8 cellular contexts compared by ENCODE assay signal in the genomic region with DNA sequence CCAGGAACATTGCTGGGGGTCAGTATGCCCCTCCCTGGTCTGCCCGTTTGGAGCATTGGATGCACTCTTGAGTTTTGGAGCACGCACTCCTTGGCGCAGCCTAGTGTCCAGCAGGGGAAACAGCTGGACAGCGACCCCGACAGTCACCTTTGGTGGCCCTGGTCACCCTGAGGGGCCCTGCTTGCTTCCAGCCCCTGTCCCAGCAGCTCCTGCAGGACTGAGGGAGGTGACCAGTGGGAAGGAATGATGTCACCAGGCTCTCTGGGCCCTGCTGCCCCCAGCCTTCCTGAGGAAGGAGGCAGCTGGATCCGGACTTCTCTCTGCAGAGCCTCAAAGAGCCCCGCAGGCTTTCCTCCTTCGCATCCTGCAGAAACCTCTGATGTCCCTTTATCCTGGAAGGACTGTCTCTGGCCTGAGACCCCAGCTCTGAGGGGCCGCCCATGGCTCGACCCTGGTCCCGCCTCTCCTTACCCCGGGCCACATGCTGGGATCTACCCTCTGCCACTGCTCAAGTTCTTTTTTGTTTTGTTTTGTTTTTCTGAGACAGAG. TPM values are rescaled to one million over a fixed set of nuclear protein-coding genes. Genes with fewer than 3 reads are reported as not detected.
DNase-seq lines count a peak whose midpoint lies in the region; ATAC-seq and TF ChIP-seq lines count a peak whose summit lies in the region.

No MANE protein-coding gene starts in this region.

- no peak overlapping the region for H2BK12ac ChIP-seq in neuronal stem cell (ENCODE audit: low read length)

- intact Hi-C loops in CD4-positive, alpha-beta T cell (cut with DNase I, micrococcal nuclease) = no loop called here

- H2BK120ac ChIP-seq in neuronal stem cell (ENCODE audit: low read depth, low read length) = no peak overlapping the region

- peaks cover 59% of the 10 kb centered on the region for H3K4me1 Mint-ChIP-seq in CD4-positive, alpha-beta T cell (ENCODE audit: low read depth)

- no peak for TF ChIP-seq POLR2A in tibial nerve (IDR thresholded peaks at IDR 0.05)

- POLR2A ChIA-PET in CD4-positive, alpha-beta T cell (lab: Charles Lee) = interaction anchor here (0.9 to 4.5 kb wide), 5 partner anchors 11 to 48 kb away, joined by 3 to 35 read pairs (median 3); a partner anchor contains a TSS

- no peak overlapping the region for H3K4me2 ChIP-seq in neuronal stem cell (ENCODE audit: insufficient read depth, low read length, poor library complexity, severe bottlenecking)

- peak overlapping the region; percentile 48 for H3K27ac Mint-ChIP-seq in CD4-positive, alpha-beta T cell

- H3K36me3 ChIP-seq in esophagus (ENCODE audit: control insufficient read depth in 2 of 2, insufficient read depth in 2 of 2, low read length in 1 of 2) (no peaks in the 10 kb centered on the region), neuronal stem cell (replicated peaks in 1 of 2; ENCODE audit: control insufficient read depth in 2 of 2, insufficient read depth in 2 of 2, low read length in 2 of 2) (no peaks in the 10 kb centered on the region), tibial nerve (no peaks in the 10 kb centered on the region)

- no peaks in the 10 kb centered on the region for H3K9me3 Mint-ChIP-seq in CD4-positive, alpha-beta T cell

- no peak overlapping the region for H3K14ac ChIP-seq in neuronal stem cell (ENCODE audit: low read length)

- H3K27me3 ChIP-seq in CD4-positive, alpha-beta T cell (ENCODE audit: control insufficient read depth, insufficient read depth, low read length) = no peaks in the 10 kb centered on the region
- H3K27me3 ChIP-seq in esophagus (ENCODE audit: control insufficient read depth in 1 of 2, insufficient read depth in 2 of 2, low read length in 2 of 2) (no peaks in the 10 kb centered on the region), neuronal stem cell (ENCODE audit: control insufficient read depth in 3 of 3, insufficient read depth in 3 of 3, low read depth in 1 of 3, low read length in 3 of 3) (peaks cover 0 to 7% (median 0%) of the 10 kb centered on the region in 3 experiments), tibial nerve (peaks cover 0 to 15% of the 10 kb centered on the region in 2 donors)

- no peak for TF ChIP-seq CTCF in CD4-positive, alpha-beta T cell (IDR thresholded peaks at IDR 0.05)
- TF ChIP-seq CTCF in tibial nerve (IDR thresholded peaks at IDR 0.05) = peak in 1 of 5 experiments; percentile 8

- no peak for TF ChIP-seq EP300 in tibial nerve (IDR thresholded peaks at IDR 0.05)

- CTCF ChIA-PET in CD4-positive, alpha-beta T cell (lab: Charles Lee) = interaction anchor here (1.0 to 2.5 kb wide), 3 partner anchors 10 to 42 kb away, joined by 3 to 10 read pairs (median 6); no protein-coding TSS in a partner anchor

- H3K27me3 Mint-ChIP-seq in CD4-positive, alpha-beta T cell = no peaks in the 10 kb centered on the region

- no peak for ATAC-seq in CD4-positive, alpha-beta T cell (ENCODE audit: poor library complexity)

- H4K91ac ChIP-seq in neuronal stem cell (ENCODE audit: low read depth, low read length, poor library complexity) = no peak overlapping the region

- no peak overlapping the region for H3K23ac ChIP-seq in neuronal stem cell (ENCODE audit: low read depth, low read length, poor library complexity)

- H3K4me3 ChIP-seq in esophagus (ENCODE audit: low read depth in 1 of 2, low read length in 2 of 2) (peak overlapping the region in 1 of 2 donors; percentile 18), neuronal stem cell (ENCODE audit: low read length in 2 of 2) (peak overlapping the region in 1 of 2 donors; percentile 15), tibial nerve (peak overlapping the region in 1 of 4 donors; percentile 41)

- peak overlapping the region; percentile 83 for H3K18ac ChIP-seq in neuronal stem cell (ENCODE audit: low read length)

- H2BK15ac ChIP-seq in neuronal stem cell (ENCODE audit: low read length) = peak overlapping the region; percentile 21

- peak overlapping the region; percentile 98 for H2AK5ac ChIP-seq in neuronal stem cell (ENCODE audit: low read depth, low read length)

- no peaks in the 10 kb centered on the region for H3K9me3 ChIP-seq in CD4-positive, alpha-beta T cell (ENCODE audit: control insufficient read depth, low read length)
- H3K9me3 ChIP-seq in esophagus (ENCODE audit: control insufficient read depth in 2 of 2, insufficient read depth in 1 of 2, low read depth in 1 of 2, low read length in 1 of 2) (no peaks in the 10 kb centered on the region), neuronal stem cell (replicated peaks in 1 of 2; ENCODE audit: control insufficient read depth in 2 of 2, insufficient read depth in 1 of 2, low read depth in 1 of 2, low read length in 2 of 2) (no peaks in the 10 kb centered on the region), tibial nerve (no peaks in the 10 kb centered on the region)

- no peaks in the 10 kb centered on the region for H3K36me3 Mint-ChIP-seq in CD4-positive, alpha-beta T cell (ENCODE audit: low read depth)

- H3K4me1 ChIP-seq in esophagus (ENCODE audit: control insufficient read depth in 2 of 2, insufficient read depth in 2 of 2, low read length in 1 of 2) = peaks cover 0 to 3% of the 10 kb centered on the region in 2 donors
- peaks cover 12 to 19% of the 10 kb centered on the region in 2 donors for H3K4me1 ChIP-seq in neuronal stem cell (ENCODE audit: control insufficient read depth in 2 of 2, insufficient read depth in 1 of 2, low read depth in 1 of 2, low read length in 2 of 2)
- H3K4me1 ChIP-seq in tibial nerve = peaks cover 0 to 10% (median 0%) of the 10 kb centered on the region in 4 donors

- H2BK5ac ChIP-seq in neuronal stem cell (ENCODE audit: low read length) = peak overlapping the region; percentile 66

- H2AFZ ChIP-seq in neuronal stem cell (ENCODE audit: low read length) = peak overlapping the region; percentile 88

- 60 to 65% methylated on average over 12 of the region's 12 CpGs for WGBS in esophagus, 2 donors
- WGBS in neuronal stem cell (ENCODE audit: extremely low coverage in 2 of 2, insufficient read length in 2 of 2, insufficient replicate concordance in 1 of 2), 2 donors = no CpG with 5 or more reads among the region's 12 CpGs
- 37 to 38% methylated on average over 10 to 12 of the region's 12 CpGs for WGBS in tibial nerve, 2 donors

- H3K79me1 ChIP-seq in neuronal stem cell (ENCODE audit: low read depth, low read length) = peaks cover 1% of the 10 kb centered on the region

- no peak for DNase-seq in CD4-positive, alpha-beta T cell
- DNase-seq in MV-4-11 (lab: John Stamatoyannopoulos, UW) = peak; percentile 60
- DNase-seq in neuronal stem cell (ENCODE audit: low spot score) = no peak
- no peak for DNase-seq in tibial nerve (ENCODE audit: low spot score in 2 of 2)
- DNase-seq in DMS 273 treated with DMSO at 0.1 percent for 48 hours (lab: John Stamatoyannopoulos, UW) = no peak
- no peak for DNase-seq in HPDE6-E6E7 (ENCODE audit: extremely low spot score)
- no peak for DNase-seq in COR-L47 (lab: John Stamatoyannopoulos, UW)

- no peak overlapping the region for H3K4ac ChIP-seq in neuronal stem cell (ENCODE audit: low read length)

- no peak overlapping the region for H4K8ac ChIP-seq in neuronal stem cell (ENCODE audit: low read depth, low read length)

- peak overlapping the region; percentile 42 for H3K4me3 Mint-ChIP-seq in CD4-positive, alpha-beta T cell

- peak overlapping the region; percentile 10 for H3K27ac ChIP-seq in CD4-positive, alpha-beta T cell (ENCODE audit: low read depth, low read length)
- H3K27ac ChIP-seq in esophagus (ENCODE audit: low read depth in 2 of 2, low read length in 1 of 2) = peak overlapping the region; percentile 45 to 60
- no peak overlapping the region for H3K27ac ChIP-seq in neuronal stem cell (replicated peaks; ENCODE audit: low read length)
- peak overlapping the region in 1 of 4 donors; percentile 59 for H3K27ac ChIP-seq in tibial nerve

- H3K9ac ChIP-seq in neuronal stem cell (ENCODE audit: low read depth, low read length, poor library complexity) = no peak overlapping the region

RNA-seq across cellular contexts. Expression of a gene that starts 11.8 kb away (rescaled TPM):
- total RNA-seq in CD4-positive, alpha-beta T cell = under 1 TPM; 0.36 to 0.56 TPM
- not detected for polyA plus RNA-seq in esophagus
- polyA plus RNA-seq in neuronal stem cell (2013, experiment 1 of 2) = 1.1 TPM
- polyA plus RNA-seq in neuronal stem cell (2013, experiment 2 of 2) = 1.1 TPM
- total RNA-seq in tibial nerve = not detected

RNA-seq across cellular contexts. Expression of a gene that starts 21.9 kb away (rescaled TPM):
- total RNA-seq in CD4-positive, alpha-beta T cell = 100 to 1,000 TPM; 378 to 383 TPM
- polyA plus RNA-seq in esophagus = 10 to 100 TPM; 16.5 to 19.0 TPM
- 0.81 TPM for polyA plus RNA-seq in neuronal stem cell (2013, experiment 1 of 2)
- polyA plus RNA-seq in neuronal stem cell (2013, experiment 2 of 2) = 0.69 TPM
- 10 to 100 TPM in 3 of 4 donors, 1 to 10 TPM in 1; 4.2 to 32.9 (median 21.7) TPM for total RNA-seq in tibial nerve

RNA-seq across cellular contexts. Expression of a gene that starts 25.1 kb away (rescaled TPM):
- not detected for total RNA-seq in CD4-positive, alpha-beta T cell
- 10 to 100 TPM in 1 of 2 donors, 1 to 10 TPM in 1; 8.4 to 18.0 TPM for polyA plus RNA-seq in esophagus
- polyA plus RNA-seq in neuronal stem cell (2013, experiment 1 of 2) = 10.4 TPM
- 9.9 TPM for polyA plus RNA-seq in neuronal stem cell (2013, experiment 2 of 2)
- total RNA-seq in tibial nerve = 10 to 100 TPM; 19.4 to 29.2 (median 21.5) TPM

RNA-seq across cellular contexts. Expression of a gene that starts 41.0 kb away (rescaled TPM):
- under 1 TPM; 0.42 to 0.80 TPM for total RNA-seq in CD4-positive, alpha-beta T cell
- polyA plus RNA-seq in esophagus = 1 to 10 TPM in 1 of 2 donors, under 1 TPM in 1; 0.51 to 2.6 TPM
- polyA plus RNA-seq in neuronal stem cell (2013, experiment 1 of 2) = 0.28 TPM
- 0.26 TPM for polyA plus RNA-seq in neuronal stem cell (2013, experiment 2 of 2)
- under 1 TPM in 2 of 4 donors, not detected in 2; under 0.01 to 0.42 TPM for total RNA-seq in tibial nerve

RNA-seq across cellular contexts. Expression of a gene that starts 47.5 kb away (rescaled TPM):
- 1 to 10 TPM; 1.6 to 2.2 TPM for total RNA-seq in CD4-positive, alpha-beta T cell
- 1 to 10 TPM; 6.5 to 9.4 TPM for polyA plus RNA-seq in esophagus
- 8.2 TPM for polyA plus RNA-seq in neuronal stem cell (2013, experiment 1 of 2)
- polyA plus RNA-seq in neuronal stem cell (2013, experiment 2 of 2) = 7.9 TPM
- total RNA-seq in tibial nerve = 10 to 100 TPM in 1 of 4 donors, 1 to 10 TPM in 3; 7.7 to 17.1 (median 8.9) TPM

Comparison
In these comparisons a context has a peak if more than half of its experiments do, and no peak if none do; other contexts are left out.
1. RNA of a gene that starts 21.9 kb away (total RNA-seq): 378 to 383 TPM in CD4-positive, alpha-beta T cell; 4.2 to 32.9 TPM in tibial nerve; every median in the first group is over 10 times any median in the second.
2. RNA of a gene that starts 25.1 kb away (total RNA-seq): 19.4 to 29.2 TPM in tibial nerve; not detected in CD4-positive, alpha-beta T cell; every median in the first group is over 10 times any median in the second.